ENCODE assay signal across 1 cellular context in genomic region chr15:70584441-70584837, GRCh38.
TF ChIP-seq lines count a peak whose summit lies in the region.

No MANE protein-coding gene starts in this region.

TF ChIP-seq in H1, 55 proteins besides CTCF, POLR2A, EP300 and RAD21 (continued from another document):
- TF ChIP-seq ATF3 (IDR thresholded peaks at IDR 0.05; ENCODE audit: insufficient read depth, low read depth, low read length): no peak
